24 cellular contexts compared by ENCODE assay signal in the genomic region with DNA sequence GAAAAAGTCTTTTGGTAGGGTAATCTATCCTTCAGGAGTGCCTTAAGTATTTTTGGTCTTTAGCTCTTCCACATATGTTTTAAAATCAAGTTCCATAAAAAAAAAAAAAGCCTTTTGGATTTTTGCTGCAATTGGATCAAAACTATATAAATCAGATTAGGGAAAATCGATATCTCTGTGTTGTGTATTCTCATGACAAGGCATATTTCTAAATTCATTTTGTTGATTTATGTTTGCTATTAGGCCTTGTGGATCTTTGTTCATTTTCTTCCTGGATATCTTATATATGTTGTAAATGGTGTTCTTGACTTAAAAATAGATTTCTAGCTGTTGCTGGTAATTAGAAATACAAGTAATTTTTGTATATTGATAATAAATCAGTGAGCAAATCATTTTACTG. TPM values are rescaled to one million over a fixed set of nuclear protein-coding genes. Genes with fewer than 3 reads are reported as not detected.
DNase-seq lines count a peak whose midpoint lies in the region; ATAC-seq, FAIRE-seq and TF ChIP-seq lines count a peak whose summit lies in the region.
"Had no signal": no experiment of that assay in that cellular context is flagged by ENCODE, and none has a peak within 500 bp of the region (broad histone marks: within the 10 kb centered on the region; RNA-seq: fewer than 3 reads in every experiment).

No MANE protein-coding gene starts in this region.

- WGBS in HepG2 (ENCODE audit: low lambda C conversion rate): 91% methylated on average over 1 of the region's 1 CpG
- 85% methylated on average over 1 of the region's 1 CpG for WGBS in right lobe of liver (ENCODE audit: insufficient coverage, low coverage, low lambda C conversion rate, missing lambda C conversion rate)

- H3K36me3 Mint-ChIP-seq in central memory CD8-positive, alpha-beta T cell (ENCODE audit: insufficient read depth): peaks cover 8% of the 10 kb centered on the region

- H3K27me3 ChIP-seq in HepG2 (ENCODE audit: control insufficient read depth in 1 of 2, insufficient read depth in 2 of 2, low read length in 2 of 2): no peaks in the 10 kb centered on the region
- no peaks in the 10 kb centered on the region for H3K27me3 ChIP-seq in right lobe of liver
- H3K27me3 ChIP-seq: body of pancreas, thyroid gland had no signal

- no TSS peak for BruUV-seq in HepG2 (replicated peaks; lab: Mats Ljungman, UMichigan)

- H4K20me1 ChIP-seq in HepG2 (ENCODE audit: insufficient read depth, low read length): no peaks in the 10 kb centered on the region

- CTCF ChIA-PET in HepG2 (lab: Yijun Ruan, JAX; ENCODE audit: low intra/inter-chr PET ratio, low total read pairs): no interaction called here

- in situ Hi-C loops in HepG2 (cut with HindIII; ENCODE audit: extremely low pct_ligation_motif_present, low pct_unique_long_range_greater_than_20kb): no loop called here

- H3K4me2 ChIP-seq in HepG2 (ENCODE audit: low read depth, low read length): no peak overlapping the region
- H3K4me2 ChIP-seq: SK-N-SH had no signal

- H3K4me1 Mint-ChIP-seq in central memory CD8-positive, alpha-beta T cell: peaks cover 51% of the 10 kb centered on the region
- peaks cover 78% of the 10 kb centered on the region for H3K4me1 Mint-ChIP-seq in stimulated activated naive CD8-positive, alpha-beta T cell treated with anti-CD3 and anti-CD28 coated beads, Interleukin-15, amount 100 ng/mL, for 72 hours

- no peak overlapping the region for H2AFZ ChIP-seq in HepG2 (ENCODE audit: low read length)

- POLR2A ChIA-PET in HepG2 (lab: Yijun Ruan, JAX): no interaction called here

- H3K27me3 Mint-ChIP-seq in central memory CD8-positive, alpha-beta T cell: no peaks in the 10 kb centered on the region
- no peaks in the 10 kb centered on the region for H3K27me3 Mint-ChIP-seq in stimulated activated naive CD8-positive, alpha-beta T cell treated with anti-CD3 and anti-CD28 coated beads, Interleukin-15, amount 100 ng/mL, for 72 hours
- H3K27me3 Mint-ChIP-seq: activated B cell treated with CpG ODN at 0.5 μM for 24 hours, progenitor cell of endocrine pancreas had no signal

- peak overlapping the region; percentile 31 for H3K4me3 Mint-ChIP-seq in central memory CD8-positive, alpha-beta T cell
- H3K4me3 Mint-ChIP-seq in stimulated activated naive CD8-positive, alpha-beta T cell treated with anti-CD3 and anti-CD28 coated beads, Interleukin-15, amount 100 ng/mL, for 72 hours: peak overlapping the region; percentile 64 to 84
- H3K4me3 Mint-ChIP-seq: activated B cell treated with CpG ODN at 0.5 μM for 24 hours had no signal

- no peak for DNase-seq in HepG2 (ENCODE audit: low spot score)
- no peak for DNase-seq in right lobe of liver
- DNase-seq in SK-N-MC (ENCODE audit: low read depth, low spot score): no peak
- DNase-seq in central memory CD8-positive, alpha-beta T cell (ENCODE audit: low spot score in 2 of 2): no peak
- DNase-seq in stimulated activated naive CD8-positive, alpha-beta T cell treated with anti-CD3 and anti-CD28 coated beads, Interleukin-15, amount 100 ng/mL, for 72 hours: no peak
- DNase-seq in GF-D8 (lab: John Stamatoyannopoulos, UW): no peak
- DNase-seq: activated B cell treated with CpG ODN at 0.5 μM for 24 hours; body of pancreas; effector CD8-positive, alpha-beta T cell; foreskin melanocyte; hypothalamus; Karpas-422; kidney; lower lobe of right lung; NCI-H1694 treated with DMSO at 0.1 percent for 48 hours; NCI-H69; RPMI8226; SK-N-SH; T1000; thyroid gland had no signal

- TF ChIP-seq EP300 in HepG2 (IDR thresholded peaks at IDR 0.05; ENCODE audit: low read depth in 2 of 2, low read length in 2 of 2) (no peak), HepG2 (CRISPR knock-in tag; IDR thresholded peaks at IDR 0.05; ENCODE audit: borderline replicate concordance) (no peak)

- H3K9me3 ChIP-seq in HepG2 (ENCODE audit: low read length): no peaks in the 10 kb centered on the region
- H3K9me3 ChIP-seq in right lobe of liver: no peaks in the 10 kb centered on the region
- H3K9me3 ChIP-seq in SK-N-MC (ENCODE audit: low read depth, low read length): 0 out of 2 replicates have a peak, but pooled peaks cover 6% of the 10 kb centered on the region
- H3K9me3 ChIP-seq: body of pancreas, lower lobe of right lung, SK-N-SH, thyroid gland had no signal

- no peak for TF ChIP-seq POLR2A in HepG2 (IDR thresholded peaks at IDR 0.05; ENCODE audit: insufficient read depth in 1 of 2, low read depth in 2 of 2, low read length in 2 of 2)
- no peak for TF ChIP-seq POLR2A in right lobe of liver (IDR thresholded peaks at IDR 0.05)

- peaks cover 4% of the 10 kb centered on the region; the same call in 1 of the 2 replicates for H3K4me1 ChIP-seq in HepG2 (ENCODE audit: insufficient read depth, low read length)
- no peaks in the 10 kb centered on the region for H3K4me1 ChIP-seq in right lobe of liver
- H3K4me1 ChIP-seq: body of pancreas, lower lobe of right lung, thyroid gland had no signal

- no peak for FAIRE-seq in HepG2 (lab: Jason Lieb, UNC)
- FAIRE-seq: kidney had no signal

- H3K27ac ChIP-seq in HepG2 (ENCODE audit: extremely low read length, insufficient read depth, low read length) (no peak overlapping the region), right lobe of liver (no peak overlapping the region), SK-N-MC (peak overlapping the region; percentile 83)
- H3K27ac ChIP-seq: body of pancreas, lower lobe of right lung, thyroid gland had no signal

- H3K9ac ChIP-seq in HepG2 (ENCODE audit: insufficient read depth, low read depth, low read length): no peak overlapping the region
- H3K9ac ChIP-seq in SK-N-MC (ENCODE audit: insufficient read length): no peak overlapping the region
- H3K9ac ChIP-seq: SK-N-SH had no signal

- intact Hi-C loops in HepG2 (cut with micrococcal nuclease; ENCODE audit: unreplicated experiment): no loop called here
- intact Hi-C loops in right lobe of liver (cut with DNase I): no loop called here

- H3K79me2 ChIP-seq in HepG2 (ENCODE audit: insufficient read depth, low read length): peaks cover 89% of the 10 kb centered on the region

- no peak for ATAC-seq in HepG2
- no peak for ATAC-seq in right lobe of liver
- no peak for ATAC-seq in central memory CD8-positive, alpha-beta T cell (replicated peaks; ENCODE audit: extremely low read depth, poor library complexity, severe bottlenecking)
- no peak for ATAC-seq in stimulated activated naive CD8-positive, alpha-beta T cell treated with anti-CD3 and anti-CD28 coated beads, Interleukin-15, amount 100 ng/mL, for 72 hours
- ATAC-seq in HG02571 (IDR thresholded peaks at IDR 0.05; ENCODE audit: unreplicated experiment): no peak
- no peak for ATAC-seq in HG03108 (IDR thresholded peaks at IDR 0.05; ENCODE audit: unreplicated experiment)
- ATAC-seq: body of pancreas, esophagus mucosa, lower lobe of right lung had no signal

- TF ChIP-seq RAD21 in HepG2 (CRISPR knock-in tag; IDR thresholded peaks at IDR 0.05): no peak

- H3K4me3 ChIP-seq in HepG2 (replicated peaks in 1 of 3; ENCODE audit: insufficient read depth in 1 of 3, low read depth in 2 of 3, low read length in 3 of 3) (no peak overlapping the region), right lobe of liver (no peak overlapping the region), SK-N-MC (peak overlapping the region; percentile 5; the same call in 1 of the 2 replicates)
- H3K4me3 ChIP-seq: body of pancreas, lower lobe of right lung, thyroid gland had no signal

- peak overlapping the region; percentile 82 for H3K27ac Mint-ChIP-seq in central memory CD8-positive, alpha-beta T cell (ENCODE audit: low read depth)
- H3K27ac Mint-ChIP-seq in stimulated activated naive CD8-positive, alpha-beta T cell treated with anti-CD3 and anti-CD28 coated beads, Interleukin-15, amount 100 ng/mL, for 72 hours: peak overlapping the region; percentile 97 to 98
- H3K27ac Mint-ChIP-seq: activated B cell treated with CpG ODN at 0.5 μM for 24 hours had no signal

- TF ChIP-seq CTCF in HepG2 (CRISPR knock-in tag; IDR thresholded peaks at IDR 0.05) (no peak), right lobe of liver (IDR thresholded peaks at IDR 0.05) (no peak)

- H3K36me3 ChIP-seq in HepG2 (replicated peaks in 1 of 2; ENCODE audit: control insufficient read depth in 1 of 2, insufficient read depth in 2 of 2, low read length in 2 of 2) (peaks cover 0 to 8% of the 10 kb centered on the region in 2 experiments; a peak in 2 of 5 replicates), right lobe of liver (no peaks in the 10 kb centered on the region), SK-N-MC (ENCODE audit: insufficient read depth, low read length) (peaks cover 71% of the 10 kb centered on the region)

- no peaks in the 10 kb centered on the region for H3K9me3 Mint-ChIP-seq in central memory CD8-positive, alpha-beta T cell
- H3K9me3 Mint-ChIP-seq in stimulated activated naive CD8-positive, alpha-beta T cell treated with anti-CD3 and anti-CD28 coated beads, Interleukin-15, amount 100 ng/mL, for 72 hours: peaks cover 0 to 6% of the 10 kb centered on the region in 2 donors
- H3K9me3 Mint-ChIP-seq: activated B cell treated with CpG ODN at 0.5 μM for 24 hours had no signal

TF ChIP-seq in HepG2, 621 proteins besides CTCF, POLR2A, EP300 and RAD21 (continues in another document):
- no peak for TF ChIP-seq FIP1L1 (IDR thresholded peaks at IDR 0.05; ENCODE audit: borderline replicate concordance, insufficient read depth, low read depth, low read length)

RNA-seq across cellular contexts. Expression of gene HSF2, which starts 8.8 kb away (rescaled TPM):
- total RNA-seq in HepG2 (2016; rRNA removed; fragmentation: Illumina TruSeq; extraction: Trizol) (24.8 and 27.6 TPM in 2 replicates), right lobe of liver (1 to 10 TPM; 2.6 to 4.7 (median 3.3) TPM)
- total RNA-seq in HepG2 (2016; cell fraction: cytosol; rRNA removed; fragmentation: Illumina TruSeq; extraction: Trizol; ENCODE audit: low read depth): 7.1 and 10.7 TPM in 2 replicates
- total RNA-seq in HepG2 (2016; cell fraction: insoluble cytoplasmic fraction; rRNA removed; fragmentation: Illumina TruSeq; extraction: Trizol): 29.5 and 35.3 TPM in 2 replicates
- total RNA-seq in HepG2 (2016; cell fraction: membrane; rRNA removed; fragmentation: Illumina TruSeq; extraction: Trizol): 14.0 and 17.8 TPM in 2 replicates
- 26.6 and 30.2 TPM in 2 replicates for total RNA-seq in HepG2 (2016; cell fraction: nucleus; rRNA removed; fragmentation: Illumina TruSeq; extraction: Trizol)
- 22.1 and 26.4 TPM in 2 replicates for polyA plus RNA-seq in HepG2 (2011; rRNA removed)
- 12.7 and 16.8 TPM in 2 replicates for polyA plus RNA-seq in HepG2 (2011; cell fraction: cytosol; rRNA removed)
- polyA plus RNA-seq in HepG2 (2011; cell fraction: nucleus; rRNA removed): 18.7 and 22.0 TPM in 2 replicates
- polyA plus RNA-seq in HepG2 (2012): 11.0 and 12.2 TPM in 2 replicates
- polyA plus RNA-seq in HepG2 (2016; cell fraction: cytosol; fragmentation: Illumina TruSeq; extraction: Trizol; ENCODE audit: low read depth): 1.6 and 1.8 TPM in 2 replicates
- 21.4 and 22.2 TPM in 2 replicates for polyA plus RNA-seq in HepG2 (2016; cell fraction: insoluble cytoplasmic fraction; fragmentation: Illumina TruSeq; extraction: Trizol; ENCODE audit: low read depth)
- 3.8 TPM in 2 replicates for polyA plus RNA-seq in HepG2 (2016; cell fraction: membrane; fragmentation: Illumina TruSeq; extraction: Trizol; ENCODE audit: low read depth)
- 27.2 and 28.0 TPM in 2 replicates for polyA plus RNA-seq in HepG2 (2016; cell fraction: nucleus; fragmentation: Illumina TruSeq; extraction: Trizol; ENCODE audit: insufficient read depth, low read depth)
- 12.3 and 24.7 TPM in 2 replicates for polyA minus RNA-seq in HepG2 (2011; rRNA and poly(A)+ RNA removed; ENCODE audit: low replicate concordance)
- 15.3 and 17.6 TPM in 2 replicates for polyA minus RNA-seq in HepG2 (2011; cell fraction: cytosol; rRNA and poly(A)+ RNA removed)
- polyA minus RNA-seq in HepG2 (2011; cell fraction: nucleus; rRNA and poly(A)+ RNA removed): 33.7 and 35.9 TPM in 2 replicates
